1 cellular context compared by ENCODE assay signal in genomic region chr11:134272381-134273316, GRCh38.
TF ChIP-seq lines count a peak whose summit lies in the region.

No MANE protein-coding gene starts in this region.

TF ChIP-seq in endothelial cell of umbilical vein, 7 proteins besides CTCF, POLR2A, EP300 and RAD21:
- TF ChIP-seq MYC (IDR thresholded peaks at IDR 0.05; ENCODE audit: low read depth, low read length) (no peak), GATA2 (IDR thresholded peaks at IDR 0.05; ENCODE audit: insufficient read depth, insufficient read length, low read depth, low read length) (no peak), EZH2 (IDR thresholded peaks at IDR 0.05; ENCODE audit: borderline replicate concordance, low read depth, low read length, severe bottlenecking) (no peak), FOS (IDR thresholded peaks at IDR 0.05; ENCODE audit: borderline replicate concordance, insufficient read depth, low read length) (no peak), JUN (IDR thresholded peaks at IDR 0.05; ENCODE audit: borderline replicate concordance, insufficient read depth, insufficient read length, low read depth) (no peak), POLR2AphosphoS5 (IDR thresholded peaks at IDR 0.05; ENCODE audit: insufficient read depth, low read depth, low read length) (no peak)
- TF ChIP-seq, protein P1, sequence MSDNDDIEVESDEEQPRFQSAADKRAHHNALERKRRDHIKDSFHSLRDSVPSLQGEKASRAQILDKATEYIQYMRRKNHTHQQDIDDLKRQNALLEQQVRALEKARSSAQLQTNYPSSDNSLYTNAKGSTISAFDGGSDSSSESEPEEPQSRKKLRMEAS (IDR thresholded peaks at IDR 0.05; ENCODE audit: insufficient read depth, insufficient read length) = no peak
